8 cellular contexts compared by ENCODE assay signal in genomic region chr16:4538386-4539235, GRCh38. TPM values are rescaled to one million over a fixed set of nuclear protein-coding genes. Genes with fewer than 3 reads are reported as not detected.
A peak's percentile ranks its signal among the peaks of the same experiment; 100 is the strongest.
DNase-seq lines count a peak whose midpoint lies in the region; ATAC-seq, FAIRE-seq and TF ChIP-seq lines count a peak whose summit lies in the region.

Gene CDIP1, minus strand, starts transcription at chr16:4538773. Its CDS starts 24,643 bp downstream, at chr16:4514130.

- no peaks in the 10 kb centered on the region for H4K20me1 ChIP-seq in keratinocyte (ENCODE audit: control insufficient read depth, extremely low read depth, insufficient read depth, low read length)

- H3K27me3 ChIP-seq in A673 (replicated peaks; ENCODE audit: insufficient read depth, low read depth, low read length, poor library complexity): no peaks in the 10 kb centered on the region
- no peaks in the 10 kb centered on the region for H3K27me3 ChIP-seq in keratinocyte (ENCODE audit: control insufficient read depth, extremely low read depth, insufficient read depth, low read length)

- peaks cover 6% of the 10 kb centered on the region for H3K9me3 Mint-ChIP-seq in activated CD4-positive, alpha-beta T cell treated with anti-CD3 and anti-CD28 coated beads for 36 hours (ENCODE audit: low read depth)
- peaks cover 9% of the 10 kb centered on the region for H3K9me3 Mint-ChIP-seq in chondrocyte (ENCODE audit: low read depth)

- peak; percentile 85 for ATAC-seq in GM18907 (IDR thresholded peaks at IDR 0.05; ENCODE audit: unreplicated experiment)
- ATAC-seq in HG03175 (IDR thresholded peaks at IDR 0.05; ENCODE audit: unreplicated experiment): peak; percentile 84
- peak; percentile 81 for ATAC-seq in activated CD4-positive, alpha-beta T cell treated with anti-CD3 and anti-CD28 coated beads for 36 hours

- POLR2A ChIA-PET in A673 (lab: Charles Lee; ENCODE audit: low non-redundant PET): no interaction called here
- POLR2A ChIA-PET in activated CD4-positive, alpha-beta T cell treated with anti-CD3 and anti-CD28 coated beads for 36 hours (lab: Charles Lee): interaction anchor here (0.6 to 1.3 kb wide), 2 partner anchors 9 to 209 kb away, joined by 4 read pairs; no protein-coding TSS in a partner anchor

- peak within 1 kb of the TSS; percentile 75 for H3K4me3 Mint-ChIP-seq in activated CD4-positive, alpha-beta T cell treated with anti-CD3 and anti-CD28 coated beads for 36 hours
- peak within 1 kb of the TSS; percentile 79 for H3K4me3 Mint-ChIP-seq in chondrocyte (ENCODE audit: unreplicated experiment)

- H3K4me1 Mint-ChIP-seq in activated CD4-positive, alpha-beta T cell treated with anti-CD3 and anti-CD28 coated beads for 36 hours: peaks cover 40% of the 10 kb centered on the region
- H3K4me1 Mint-ChIP-seq in chondrocyte (ENCODE audit: low read depth): peaks cover 25% of the 10 kb centered on the region

- peak within 1 kb of the TSS; percentile 60 for H3K4me3 ChIP-seq in A673 (ENCODE audit: low read depth, low read length, poor library complexity, severe bottlenecking)
- peak within 1 kb of the TSS; percentile 76 to 84 (median 83) for H3K4me3 ChIP-seq in keratinocyte (ENCODE audit: control insufficient read depth in 2 of 3, extremely low read depth in 1 of 3, insufficient read depth in 2 of 3, low read depth in 1 of 3, low read length in 3 of 3)

- H3K9me3 ChIP-seq in A673 (ENCODE audit: low read depth, low read length, poor library complexity, severe bottlenecking): peaks cover 14% of the 10 kb centered on the region
- peaks cover 3% of the 10 kb centered on the region for H3K9me3 ChIP-seq in keratinocyte (ENCODE audit: control insufficient read depth, low read depth, low read length)

- FAIRE-seq in keratinocyte (lab: Jason Lieb, UNC): peak; percentile 89

- H3K27ac Mint-ChIP-seq in activated CD4-positive, alpha-beta T cell treated with anti-CD3 and anti-CD28 coated beads for 36 hours: peak within 1 kb of the TSS; percentile 63
- H3K27ac Mint-ChIP-seq in chondrocyte (ENCODE audit: unreplicated experiment): peak within 1 kb of the TSS; percentile 83

- CTCF ChIA-PET in A673 (lab: Charles Lee): interaction anchor here (0.6 to 1.1 kb wide), 2 partner anchors 10 to 11 kb away, joined by 9 to 11 read pairs; no protein-coding TSS in a partner anchor
- CTCF ChIA-PET in activated CD4-positive, alpha-beta T cell treated with anti-CD3 and anti-CD28 coated beads for 36 hours (lab: Charles Lee): interaction anchor here (1.0 to 4.9 kb wide), 5 partner anchors 10 to 86 kb away, joined by 3 to 22 read pairs (median 5); partner anchors contain the start of gene MGRN1

- H3K4me1 ChIP-seq in A673 (ENCODE audit: insufficient read depth, low read length, poor library complexity, severe bottlenecking): peaks cover 3% of the 10 kb centered on the region
- peaks cover 17% of the 10 kb centered on the region for H3K4me1 ChIP-seq in keratinocyte (ENCODE audit: control insufficient read depth, extremely low read depth, insufficient read depth, low read length)

- no peaks in the 10 kb centered on the region for H3K27me3 Mint-ChIP-seq in activated CD4-positive, alpha-beta T cell treated with anti-CD3 and anti-CD28 coated beads for 36 hours
- H3K27me3 Mint-ChIP-seq in chondrocyte (ENCODE audit: low read depth): no peaks in the 10 kb centered on the region

- no TSS peak for BruUV-seq in A673 (replicated peaks; lab: Mats Ljungman, UMichigan)

- H3K36me3 ChIP-seq in A673 (ENCODE audit: insufficient read depth, low read length, poor library complexity, severe bottlenecking) (no peaks in the 10 kb centered on the region), keratinocyte (ENCODE audit: control insufficient read depth in 2 of 2, extremely low read depth in 1 of 2, insufficient read depth in 2 of 2, low read length in 2 of 2) (peaks cover 3 to 11% of the 10 kb centered on the region in 2 experiments)

- TF ChIP-seq CTCF in A673 (conservative IDR thresholded peaks at IDR 0.05; ENCODE audit: low read depth, low read length) (no peak), chondrocyte (IDR thresholded peaks at IDR 0.05) (peak; percentile 54), keratinocyte (optimal IDR thresholded peaks at IDR 0.05 in 1 of 3, IDR thresholded peaks at IDR 0.05 in 1 of 3, conservative IDR thresholded peaks at IDR 0.05 in 1 of 3; ENCODE audit: extremely low read depth in 1 of 3, insufficient read depth in 2 of 3, low read length in 3 of 3) (peak in 1 of 3 experiments; percentile 12)

- dilution Hi-C loops in keratinocyte (cut with MboI; ENCODE audit: extremely low pct_ligation_motif_present, low sequenced_read_pairs): no loop called here

- H3K9me1 ChIP-seq in keratinocyte (ENCODE audit: control insufficient read depth, extremely low read depth, insufficient read depth, low read length): no peaks in the 10 kb centered on the region

- H3K79me2 ChIP-seq in keratinocyte (ENCODE audit: control insufficient read depth, insufficient read depth, low read length): peaks cover 37% of the 10 kb centered on the region

- H3K36me3 Mint-ChIP-seq in activated CD4-positive, alpha-beta T cell treated with anti-CD3 and anti-CD28 coated beads for 36 hours (ENCODE audit: low read depth): peaks cover 21% of the 10 kb centered on the region
- H3K36me3 Mint-ChIP-seq in chondrocyte (ENCODE audit: low read depth): peaks cover 2% of the 10 kb centered on the region

- H2AFZ ChIP-seq in keratinocyte (ENCODE audit: control insufficient read depth, low read length): peak within 1 kb of the TSS; percentile 72

- H3K9ac ChIP-seq in keratinocyte (ENCODE audit: control insufficient read depth, extremely low read depth, insufficient read depth, low read length): peak within 1 kb of the TSS; percentile 78

- peak; percentile 97 for DNase-seq in A673 (ENCODE audit: low spot score)
- DNase-seq in NCI-H446 (lab: John Stamatoyannopoulos, UW): peak; percentile 87 to 97
- DNase-seq in activated CD4-positive, alpha-beta T cell treated with anti-CD3 and anti-CD28 coated beads for 36 hours: peak; percentile 99
- peak; percentile 97 for DNase-seq in chondrocyte (ENCODE audit: low spot score)
- peak; percentile 66 for DNase-seq in keratinocyte (ENCODE audit: low read depth, low spot score)
- peak; percentile 95 to 99 (median 96) for DNase-seq in stimulated activated CD4-positive, alpha-beta T cell treated with anti-CD3 and anti-CD28 coated beads, Interleukin-12 subunit alpha, Interleukin-12 subunit beta, amount 100 ng/mL, for 48 hours (ENCODE audit: low read depth in 2 of 3, low spot score in 1 of 3)

- peak within 1 kb of the TSS; percentile 96 for H3K4me2 ChIP-seq in keratinocyte (ENCODE audit: control insufficient read depth, extremely low read depth, insufficient read depth, low read depth, low read length)

- H3K27ac ChIP-seq in A673 (ENCODE audit: low read depth, low read length, poor library complexity, severe bottlenecking) (peak within 1 kb of the TSS; percentile 55), keratinocyte (ENCODE audit: control insufficient read depth, insufficient read depth, low read length) (peak within 1 kb of the TSS; percentile 70)

- intact Hi-C loops in A673 (cut with micrococcal nuclease; ENCODE audit: unreplicated experiment): no loop called here
- intact Hi-C loops in activated CD4-positive, alpha-beta T cell treated with anti-CD3 and anti-CD28 coated beads for 36 hours (cut with DNase I, micrococcal nuclease): loop anchor here (1.0 to 5.0 kb wide), 13 partner anchors 9 to 559 kb away; partner anchors contain the start of genes DNAJA3 (in 2 of the 2), HMOX2 (in 2 of the 2), CORO7 (in 1 of the 2) and EEF2KMT (in 1 of the 2)

RNA-seq across cellular contexts. Expression of gene CDIP1, which starts in this region (rescaled TPM):
- total RNA-seq in A673 (2021) (12.8 and 14.4 TPM in 2 replicates), chondrocyte (23.9 to 36.8 TPM (median 36.4 TPM) in 3 replicates)
- 10 to 100 TPM; 28.3 to 30.2 TPM for total RNA-seq in activated CD4-positive, alpha-beta T cell treated with anti-CD3 and anti-CD28 coated beads for 36 hours
- 19.8 to 39.4 TPM (median 23.1 TPM) in 3 replicates for polyA plus RNA-seq in keratinocyte
- polyA plus RNA-seq in keratinocyte (2011; ENCODE audit: low read depth): 14.2 TPM
- polyA plus RNA-seq in keratinocyte (2011; cell fraction: cytosol; rRNA removed): 32.0 and 47.0 TPM in 2 replicates
- 53.3 and 59.5 TPM in 2 replicates for polyA plus RNA-seq in keratinocyte (2011; cell fraction: nucleus; rRNA removed)
- 48.9 and 50.3 TPM in 2 replicates for polyA plus RNA-seq in keratinocyte (2012; ENCODE audit: low replicate concordance)
- polyA minus RNA-seq in keratinocyte: 22.5 to 58.5 TPM (median 24.5 TPM) in 3 replicates
- 25.5 TPM for polyA minus RNA-seq in keratinocyte (2011; cell fraction: cytosol; rRNA and poly(A)+ RNA removed)
- 14.0 and 17.0 TPM in 2 replicates for polyA minus RNA-seq in keratinocyte (2011; cell fraction: nucleus; rRNA and poly(A)+ RNA removed)

Comparison
In these comparisons a context has a peak if more than half of its experiments do, and no peak if none do; other contexts are left out.
1. Peak in every context shown above with its lines: DNase-seq, ATAC-seq, H3K4me3 ChIP-seq and H3K27ac ChIP-seq.